9 cellular contexts compared by ENCODE assay signal in genomic region chr1:2229921-2230700, GRCh38. TPM values are rescaled to one million over a fixed set of nuclear protein-coding genes. Genes with fewer than 3 reads are reported as not detected.
DNase-seq lines count a peak whose midpoint lies in the region; ATAC-seq, FAIRE-seq and TF ChIP-seq lines count a peak whose summit lies in the region.
"Had no signal": no experiment of that assay in that cellular context is flagged by ENCODE, and none has a peak within 500 bp of the region (broad histone marks: within the 10 kb centered on the region; RNA-seq: fewer than 3 reads in every experiment).

No MANE protein-coding gene starts in this region.

- no peak for FAIRE-seq in astrocyte (lab: Jason Lieb, UNC)
- FAIRE-seq: endometrium had no signal

- peak overlapping the region; percentile 80 for H3K27ac ChIP-seq in A673 (ENCODE audit: low read depth, low read length, poor library complexity, severe bottlenecking)
- 0 out of 2 replicates have a peak overlapping the region, but pooled peaks have one; percentile 5 for H3K27ac ChIP-seq in HUES6 (ENCODE audit: low read depth, low read length)
- peak overlapping the region; percentile 54 for H3K27ac ChIP-seq in astrocyte (ENCODE audit: low read depth, low read length)
- H3K27ac ChIP-seq in spleen = peak overlapping the region; percentile 68 to 99 (median 84)

- WGBS in spleen, 5 donors = 45 to 65% (median 58%) methylated on average over 11 to 32 of the region's 32 CpGs

- H4K20me1 ChIP-seq in astrocyte (ENCODE audit: insufficient read depth, low read length) = peaks cover 64% of the 10 kb centered on the region

- no peaks in the 10 kb centered on the region for H3K27me3 ChIP-seq in A673 (replicated peaks; ENCODE audit: insufficient read depth, low read depth, low read length, poor library complexity)
- H3K27me3 ChIP-seq in HUES6 (ENCODE audit: control insufficient read depth, insufficient read depth, low read length) = no peaks in the 10 kb centered on the region
- H3K27me3 ChIP-seq in astrocyte (ENCODE audit: insufficient read depth, low read length) = no peaks in the 10 kb centered on the region
- H3K27me3 ChIP-seq in spleen (replicated peaks in 1 of 7) = peaks cover 0 to 8% (median 0%) of the 10 kb centered on the region in 7 donors

- H3K9me3 Mint-ChIP-seq in astrocyte (ENCODE audit: unreplicated experiment) = no peaks in the 10 kb centered on the region

- peak overlapping the region; percentile 71 for H3K4me3 ChIP-seq in A673 (ENCODE audit: low read depth, low read length, poor library complexity, severe bottlenecking)
- peak overlapping the region; percentile 98 for H3K4me3 ChIP-seq in HUES6 (ENCODE audit: low read depth, low read length)
- peak overlapping the region; percentile 91 for H3K4me3 ChIP-seq in astrocyte (ENCODE audit: insufficient read depth, low read depth, low read length)
- peak overlapping the region; percentile 82 for H3K4me3 ChIP-seq in iPS-18c (ENCODE audit: insufficient read depth, low read depth, low read length)
- peak overlapping the region; percentile 69 to 90 (median 74) for H3K4me3 ChIP-seq in spleen

- H3K36me3 ChIP-seq in A673 (ENCODE audit: insufficient read depth, low read length, poor library complexity, severe bottlenecking) (no peaks in the 10 kb centered on the region), HUES6 (ENCODE audit: control insufficient read depth, insufficient read depth, low read length) (no peaks in the 10 kb centered on the region), astrocyte (ENCODE audit: insufficient read depth, low read length) (no peaks in the 10 kb centered on the region), spleen (no peaks in the 10 kb centered on the region)

- intact Hi-C loops in A673 (cut with micrococcal nuclease; ENCODE audit: unreplicated experiment) (loop anchor here (5.0 kb wide), 1 partner anchor 72 kb away; no protein-coding TSS in a partner anchor), spleen (cut with DNase I; ENCODE audit: low total_unique reads) (loop anchor here (10.0 kb wide), 1 partner anchor 65 kb away; no protein-coding TSS in a partner anchor)

- no peak for ATAC-seq in HG02840 (IDR thresholded peaks at IDR 0.05; ENCODE audit: low FRiP score, unreplicated experiment)

- H3K9me3 ChIP-seq in A673 (ENCODE audit: low read depth, low read length, poor library complexity, severe bottlenecking) (no peaks in the 10 kb centered on the region), HUES6 (ENCODE audit: control insufficient read depth, insufficient read depth, low read depth, low read length) (no peaks in the 10 kb centered on the region), astrocyte (ENCODE audit: insufficient read depth, low read depth, low read length) (no peaks in the 10 kb centered on the region), iPS-18c (ENCODE audit: control insufficient read depth, insufficient read depth, low read length) (peaks cover 2% of the 10 kb centered on the region), spleen (no peaks in the 10 kb centered on the region)

- POLR2A ChIA-PET in A673 (lab: Charles Lee; ENCODE audit: low non-redundant PET) = no interaction called here

- TSS peak; percentile 53 for BruUV-seq in A673 (replicated peaks; lab: Mats Ljungman, UMichigan)

- H2AFZ ChIP-seq in astrocyte (ENCODE audit: low read depth, low read length) = no peak overlapping the region

- H3K4me3 Mint-ChIP-seq in astrocyte (ENCODE audit: unreplicated experiment) = peak overlapping the region; percentile 92

- no peak for TF ChIP-seq POLR2A in spleen (IDR thresholded peaks at IDR 0.05)

- TF ChIP-seq CTCF in A673 (conservative IDR thresholded peaks at IDR 0.05; ENCODE audit: low read depth, low read length) (no peak), astrocyte (IDR thresholded peaks at IDR 0.05; ENCODE audit: insufficient read depth, low read depth, low read length) (no peak), spleen (IDR thresholded peaks at IDR 0.05 in 8 of 11, conservative IDR thresholded peaks at IDR 0.05 in 3 of 11) (no peak)

- H3K27ac Mint-ChIP-seq in astrocyte (ENCODE audit: unreplicated experiment) = peak overlapping the region; percentile 80

- peak overlapping the region; percentile 95 for H3K4me2 ChIP-seq in astrocyte (ENCODE audit: low read length)

- CTCF ChIA-PET in A673 (lab: Charles Lee) = no interaction called here

- peaks cover 66% of the 10 kb centered on the region for H3K79me2 ChIP-seq in astrocyte (ENCODE audit: insufficient read depth, low read length)

- H3K9ac ChIP-seq in HUES6 (ENCODE audit: low read length) = peak overlapping the region; percentile 87
- peak overlapping the region; percentile 88 for H3K9ac ChIP-seq in astrocyte (ENCODE audit: low read length)

- H3K36me3 Mint-ChIP-seq in astrocyte (ENCODE audit: low read depth, unreplicated experiment) = peaks cover 6% of the 10 kb centered on the region

- H3K4me1 ChIP-seq in A673 (ENCODE audit: insufficient read depth, low read length, poor library complexity, severe bottlenecking) (peaks cover 47% of the 10 kb centered on the region), HUES6 (ENCODE audit: control insufficient read depth, insufficient read depth, low read length) (peaks cover 52% of the 10 kb centered on the region), astrocyte (ENCODE audit: insufficient read depth, low read length) (peaks cover 47% of the 10 kb centered on the region), spleen (peaks cover 59 to 77% (median 70%) of the 10 kb centered on the region in 6 donors)

- no peaks in the 10 kb centered on the region for H3K27me3 Mint-ChIP-seq in astrocyte (ENCODE audit: low read depth, unreplicated experiment)

- DNase-seq in A673 (ENCODE audit: low spot score) = peak; percentile 54
- peak; percentile 54 for DNase-seq in astrocyte (ENCODE audit: low read depth)
- peak; percentile 85 for DNase-seq in spleen
- DNase-seq in SW 1271 (lab: John Stamatoyannopoulos, UW) = no peak
- no peak for DNase-seq in SIG-M5 treated with dmso at 0.1 percent for 504 hours (lab: John Stamatoyannopoulos, UW; ENCODE audit: unreplicated experiment)

- H3K4me1 Mint-ChIP-seq in astrocyte (ENCODE audit: low read depth, unreplicated experiment) = peaks cover 34% of the 10 kb centered on the region

RNA-seq across cellular contexts. Expression of gene SKI, which starts 2.0 kb away (rescaled TPM):
- total RNA-seq in A673 (2021) (84.9 and 88.1 TPM in 2 replicates), astrocyte (63.4 and 66.2 TPM in 2 replicates), spleen (10 to 100 TPM; 47.4 to 100.0 (median 64.0) TPM)
- 10 to 100 TPM in 1 of 3 donors, 1 to 10 TPM in 2; 4.4 to 16.8 (median 6.5) TPM for polyA plus RNA-seq in spleen

RNA-seq across cellular contexts. Expression of gene FAAP20, which starts 35.5 kb away (rescaled TPM):
- 114 and 119 TPM in 2 replicates for total RNA-seq in A673 (2021)
- 114 and 124 TPM in 2 replicates for total RNA-seq in astrocyte
- total RNA-seq in spleen = 10 to 100 TPM; 20.6 to 64.0 (median 46.6) TPM
- polyA plus RNA-seq in spleen = 100 to 1,000 TPM in 1 of 3 donors, 10 to 100 TPM in 2; 66.8 to 113 (median 94.1) TPM

Comparison
In these comparisons a context has a peak if more than half of its experiments do, and no peak if none do; other contexts are left out.
1. DNase-seq: peak in A673 (single experiment), astrocyte (single experiment) and spleen (single experiment); none in SW 1271 (0 of 2) and SIG-M5 treated with dmso at 0.1 percent for 504 hours (single experiment).
2. H3K27ac ChIP-seq: peak in every context shown above with its lines; median percentile 84 in spleen; 80 in A673; 54 in astrocyte; 5 in HUES6.
3. Peak in every context shown above with its lines, with median percentiles within 50 percentile points of each other: H3K4me3 ChIP-seq.